ENCODE assay signal across 9 cellular contexts in genomic region chr2:101267671-101268656, GRCh38. TPM values are rescaled to one million over a fixed set of nuclear protein-coding genes. Genes with fewer than 3 reads are reported as not detected.
A peak's percentile ranks its signal among the peaks of the same experiment; 100 is the strongest.
DNase-seq lines count a peak whose midpoint lies in the region; ATAC-seq and TF ChIP-seq lines count a peak whose summit lies in the region.
"Had no signal": no experiment of that assay in that cellular context is flagged by ENCODE, and none has a peak within 500 bp of the region (broad histone marks: within the 10 kb centered on the region; RNA-seq: fewer than 3 reads in every experiment).

No MANE protein-coding gene starts in this region.

- no peaks in the 10 kb centered on the region for H3K9me3 ChIP-seq in left lung
- H3K9me3 ChIP-seq in mammary epithelial cell (replicated peaks; ENCODE audit: insufficient read depth, low read length): no peaks in the 10 kb centered on the region
- no peaks in the 10 kb centered on the region for H3K9me3 ChIP-seq in adrenal gland (replicated peaks in 1 of 3)

- no peak for TF ChIP-seq POLR2A in adrenal gland (IDR thresholded peaks at IDR 0.05)

- H3K4me1 Mint-ChIP-seq in Calu3 (ENCODE audit: low read depth, unreplicated experiment): peaks cover 33% of the 10 kb centered on the region

- peak; percentile 60 for ATAC-seq in GM21381 (IDR thresholded peaks at IDR 0.05; ENCODE audit: unreplicated experiment)
- ATAC-seq in HG03571 (IDR thresholded peaks at IDR 0.05; ENCODE audit: unreplicated experiment): peak; percentile 53
- ATAC-seq in left lung: peak; percentile 19

- intact Hi-C loops in Calu3 (cut with micrococcal nuclease; ENCODE audit: unreplicated experiment): no loop called here
- intact Hi-C loops in left lung (cut with DNase I): no loop called here
- intact Hi-C loops in mammary epithelial cell (cut with micrococcal nuclease): no loop called here
- intact Hi-C loops in adrenal gland (cut with DNase I): no loop called here

- no peaks in the 10 kb centered on the region for H3K27me3 Mint-ChIP-seq in Calu3 (ENCODE audit: unreplicated experiment)

- no TSS peak for BruUV-seq in Calu3 (replicated peaks; lab: Mats Ljungman, UMichigan)
- no TSS peak for BruUV-seq in mammary epithelial cell (replicated peaks; lab: Mats Ljungman, UMichigan)

- no peak overlapping the region for H3K27ac ChIP-seq in left lung
- no peak overlapping the region for H3K27ac ChIP-seq in mammary epithelial cell (ENCODE audit: insufficient read depth, low read depth, low read length)
- H3K27ac ChIP-seq in adrenal gland: no peak overlapping the region

- peaks cover 15% of the 10 kb centered on the region for H3K79me2 ChIP-seq in mammary epithelial cell (ENCODE audit: insufficient read depth, low read length)

- H3K4me1 ChIP-seq in left lung: peaks cover 0 to 5% of the 10 kb centered on the region in 2 donors
- peaks cover 13% of the 10 kb centered on the region for H3K4me1 ChIP-seq in mammary epithelial cell (ENCODE audit: insufficient read depth, low read length)
- H3K4me1 ChIP-seq in adrenal gland (replicated peaks in 1 of 2): no peaks in the 10 kb centered on the region

- peak overlapping the region; percentile 23 for H3K4me3 Mint-ChIP-seq in Calu3 (ENCODE audit: low read depth, unreplicated experiment)

- dilution Hi-C loops in mammary epithelial cell (cut with HindIII; ENCODE audit: low sequenced_read_pairs): no loop called here

- no peaks in the 10 kb centered on the region for H4K20me1 ChIP-seq in mammary epithelial cell (ENCODE audit: insufficient read depth, low read length)

- no peaks in the 10 kb centered on the region for H3K9me3 Mint-ChIP-seq in Calu3 (ENCODE audit: low read depth, unreplicated experiment)

- peaks cover 0 to 100% of the 10 kb centered on the region in 2 donors for H3K36me3 ChIP-seq in left lung
- H3K36me3 ChIP-seq in mammary epithelial cell (ENCODE audit: insufficient read depth, low read length): peaks cover 42% of the 10 kb centered on the region
- peaks cover 0 to 86% of the 10 kb centered on the region in 2 donors for H3K36me3 ChIP-seq in adrenal gland (replicated peaks in 1 of 2)

- no peak overlapping the region for H2AFZ ChIP-seq in mammary epithelial cell (ENCODE audit: low read depth, low read length)

- peak overlapping the region; percentile 34 for H3K27ac Mint-ChIP-seq in Calu3 (ENCODE audit: unreplicated experiment)

- H3K9ac ChIP-seq in mammary epithelial cell (ENCODE audit: insufficient read depth, low read length): no peak overlapping the region

- CTCF ChIA-PET in Calu3 (lab: Charles Lee) (interaction anchor here (0.6 kb wide), 1 partner anchor 10 kb away, joined by 4 read pairs; no protein-coding TSS in a partner anchor), mammary epithelial cell (lab: Charles Lee; ENCODE audit: low non-redundant PET) (no interaction called here)

- no peak overlapping the region for H3K4me2 ChIP-seq in mammary epithelial cell (ENCODE audit: insufficient read depth, low read depth, low read length)

- 78% methylated on average over 15 of the region's 15 CpGs for WGBS in mammary epithelial cell (ENCODE audit: low coverage, missing lambda C conversion rate)
- 67 to 71% (median 67%) methylated on average over 15 of the region's 15 CpGs for WGBS in adrenal gland, 4 donors

- H3K4me3 ChIP-seq in left lung: no peak overlapping the region
- H3K4me3 ChIP-seq in mammary epithelial cell (replicated peaks in 1 of 3; ENCODE audit: insufficient read depth in 1 of 3, low read depth in 2 of 3, low read length in 3 of 3): no peak overlapping the region
- no peak overlapping the region for H3K4me3 ChIP-seq in adrenal gland

- DNase-seq in Calu3 (peak; percentile 31), left lung (no peak), mammary epithelial cell (no peak), adrenal gland (no peak), NCI-H2227 (lab: John Stamatoyannopoulos, UW; ENCODE audit: unreplicated experiment) (no peak), HuH-7 (ENCODE audit: low spot score) (no peak)
- DNase-seq: NCI-H510A had no signal

- H3K27me3 ChIP-seq in left lung: no peaks in the 10 kb centered on the region
- no peaks in the 10 kb centered on the region for H3K27me3 ChIP-seq in mammary epithelial cell (ENCODE audit: insufficient read depth, low read length)
- H3K27me3 ChIP-seq in adrenal gland: no peaks in the 10 kb centered on the region

- peaks cover 81% of the 10 kb centered on the region for H3K36me3 Mint-ChIP-seq in Calu3 (ENCODE audit: insufficient read depth, unreplicated experiment)

- in situ Hi-C loops in mammary epithelial cell (cut with MboI; ENCODE audit: low sequenced_read_pairs in 2 of 2): no loop called here

- TF ChIP-seq CTCF in Calu3 (IDR thresholded peaks at IDR 0.05; ENCODE audit: unreplicated experiment) (no peak), left lung (IDR thresholded peaks at IDR 0.05) (no peak), mammary epithelial cell (conservative IDR thresholded peaks at IDR 0.05 in 1 of 2, IDR thresholded peaks at IDR 0.05 in 1 of 2; ENCODE audit: extremely low read depth in 1 of 2, insufficient read depth in 1 of 2, low read depth in 1 of 2, low read length in 2 of 2) (no peak), adrenal gland (IDR thresholded peaks at IDR 0.05) (no peak)

RNA-seq across cellular contexts. Expression of gene CNOT11, which starts 15.3 kb away (rescaled TPM):
- total RNA-seq in Calu3 (2022) (67.7 and 74.5 TPM in 2 replicates), left lung (10 to 100 TPM; 32.6 to 35.7 TPM), mammary epithelial cell (10 to 100 TPM; 43.8 to 53.7 TPM), adrenal gland (10 to 100 TPM; 27.4 to 36.1 (median 32.6) TPM)
- polyA plus RNA-seq in mammary epithelial cell (64.3 TPM), adrenal gland (10 to 100 TPM in 2 of 3 donors, 1 to 10 TPM in 1; 9.5 to 67.3 (median 14.2) TPM)
- polyA minus RNA-seq in mammary epithelial cell: 186 TPM

RNA-seq across cellular contexts. Expression of gene RNF149, which starts 40.5 kb away (rescaled TPM):
- total RNA-seq in Calu3 (2022) (69.0 and 79.8 TPM in 2 replicates), left lung (100 to 1,000 TPM in 1 of 2 donors, 10 to 100 TPM in 1; 52.9 to 111 TPM), mammary epithelial cell (10 to 100 TPM; 53.0 to 55.8 TPM), adrenal gland (10 to 100 TPM; 38.4 to 98.4 (median 59.0) TPM)
- polyA plus RNA-seq in mammary epithelial cell (25.0 TPM), adrenal gland (10 to 100 TPM; 31.5 to 48.5 (median 39.5) TPM)
- 80.4 TPM for polyA minus RNA-seq in mammary epithelial cell
